In genomic region chr3:17740703-17741102, GRCh38 we compare ENCODE assay signal across 1 cellular context.
TF ChIP-seq lines count a peak whose summit lies in the region.

No MANE protein-coding gene starts in this region.

TF ChIP-seq in GM12878, 131 proteins besides CTCF, POLR2A, EP300 and RAD21 (continued from another document):
- no peak for TF ChIP-seq CUX1 (IDR thresholded peaks at IDR 0.05; ENCODE audit: insufficient replicate concordance, low read depth, low read length)
- TF ChIP-seq SIX5 (IDR thresholded peaks at IDR 0.05; ENCODE audit: low read depth, low read length, severe bottlenecking): no peak
- TF ChIP-seq ZBED1 (IDR thresholded peaks at IDR 0.05; ENCODE audit: borderline replicate concordance): no peak
- TF ChIP-seq HDGF (IDR thresholded peaks at IDR 0.05): no peak
- no peak for TF ChIP-seq HDAC2 (IDR thresholded peaks at IDR 0.05)
- TF ChIP-seq GABPA (IDR thresholded peaks at IDR 0.05; ENCODE audit: low read depth): no peak
- peak; percentile 40 for TF ChIP-seq SMAD1 (IDR thresholded peaks at IDR 0.05; ENCODE audit: low read depth, partially characterized antibody)
- TF ChIP-seq ZBTB11 (CRISPR knock-in tag; IDR thresholded peaks at IDR 0.05): no peak
- TF ChIP-seq IKZF2 (IDR thresholded peaks at IDR 0.05): peak; percentile 28 to 34; a peak in 2 of 4 replicates
- no peak for TF ChIP-seq MTA3 (IDR thresholded peaks at IDR 0.05; ENCODE audit: borderline replicate concordance, low read length)
- TF ChIP-seq TAF1 (IDR thresholded peaks at IDR 0.05; ENCODE audit: borderline replicate concordance, low read depth, low read length): no peak
- TF ChIP-seq E2F8 (IDR thresholded peaks at IDR 0.05; ENCODE audit: low read depth, partially characterized antibody): no peak
- TF ChIP-seq NFYA (IDR thresholded peaks at IDR 0.05; ENCODE audit: borderline replicate concordance, low read depth, low read length): no peak
- no peak for TF ChIP-seq SPI1 (IDR thresholded peaks at IDR 0.05; ENCODE audit: borderline replicate concordance, insufficient read depth, low read depth, low read length)
- TF ChIP-seq ZBTB4 (CRISPR knock-in tag; IDR thresholded peaks at IDR 0.05): no peak
- no peak for TF ChIP-seq RELA (IDR thresholded peaks at IDR 0.05; ENCODE audit: borderline replicate concordance, partially characterized antibody)
- TF ChIP-seq POLR2AphosphoS5 (IDR thresholded peaks at IDR 0.05; ENCODE audit: low read length): no peak
- 0 out of 2 replicates have a peak, but pooled peaks have one; percentile 46 for TF ChIP-seq BACH1 (IDR thresholded peaks at IDR 0.05; ENCODE audit: borderline replicate concordance)
- TF ChIP-seq ZNF622 (IDR thresholded peaks at IDR 0.05): no peak
- no peak for TF ChIP-seq JUNB (IDR thresholded peaks at IDR 0.05)
- TF ChIP-seq ATF2 (IDR thresholded peaks at IDR 0.05; ENCODE audit: low read length): peak; percentile 28; the same call in 1 of the 2 replicates
- peak; percentile 57 for TF ChIP-seq ATF7 (IDR thresholded peaks at IDR 0.05; ENCODE audit: low read depth)
- peak; percentile 15; the same call in 1 of the 2 replicates for TF ChIP-seq IKZF1 (conservative IDR thresholded peaks at IDR 0.05)
- no peak for TF ChIP-seq EGR1 (IDR thresholded peaks at IDR 0.05; ENCODE audit: borderline replicate concordance in 1 of 2, low read depth in 2 of 2, low read length in 2 of 2)
- TF ChIP-seq KDM1A (IDR thresholded peaks at IDR 0.05; ENCODE audit: borderline replicate concordance): no peak
- TF ChIP-seq SMARCA5 (IDR thresholded peaks at IDR 0.05): no peak
- TF ChIP-seq IRF5 (IDR thresholded peaks at IDR 0.05; ENCODE audit: borderline replicate concordance): no peak
- TF ChIP-seq BCL3 (IDR thresholded peaks at IDR 0.05; ENCODE audit: borderline replicate concordance, insufficient read depth, low read depth, low read length, poor library complexity, severe bottlenecking): no peak
- no peak for TF ChIP-seq USF1 (IDR thresholded peaks at IDR 0.05; ENCODE audit: borderline replicate concordance, extremely low read length, insufficient read depth, low read depth, low read length)
